2 cellular contexts compared by ENCODE assay signal in genomic region chr11:78019808-78020207, GRCh38.
A peak's percentile ranks its signal among the peaks of the same experiment; 100 is the strongest.
TF ChIP-seq lines count a peak whose summit lies in the region.

No MANE protein-coding gene starts in this region.

TF ChIP-seq in HEK293, 187 proteins besides CTCF, POLR2A, EP300 and RAD21:
- TF ChIP-seq ZNF600 (tag by site-specific recombination; IDR thresholded peaks at IDR 0.05) (0 out of 2 replicates have a peak, but pooled peaks have one; percentile 10), ZBTB17 (tag by site-specific recombination; IDR thresholded peaks at IDR 0.05) (0 out of 2 replicates have a peak, but pooled peaks have one; percentile 9), ZNF629 (tag by site-specific recombination; IDR thresholded peaks at IDR 0.05) (peak; percentile 57), SP7 (tag by site-specific recombination; IDR thresholded peaks at IDR 0.05) (peak; percentile 40; the same call in 1 of the 2 replicates), REST (tag by site-specific recombination; IDR thresholded peaks at IDR 0.05) (no peak), INSM2 (tag by site-specific recombination; IDR thresholded peaks at IDR 0.05) (peak; percentile 75)

TF ChIP-seq in K562, 482 proteins besides CTCF, POLR2A, EP300 and RAD21:
- TF ChIP-seq ATF3 (IDR thresholded peaks at IDR 0.05) (peak; percentile 31; the same call in 1 of the 2 replicates), ATF3 (CRISPR knock-in tag; conservative IDR thresholded peaks at IDR 0.05) (no peak), RAD51 (IDR thresholded peaks at IDR 0.05; ENCODE audit: borderline replicate concordance, low read depth) (no peak)
